In genomic region chr3:172591876-172592771, GRCh38 we compare ENCODE assay signal across 8 cellular contexts.
DNase-seq lines count a peak whose midpoint lies in the region; ATAC-seq and TF ChIP-seq lines count a peak whose summit lies in the region.

No MANE protein-coding gene starts in this region.

- TF ChIP-seq CTCF in KMS-11 (conservative IDR thresholded peaks at IDR 0.05; ENCODE audit: low read depth, low read length) (no peak), type B pancreatic cell (conservative IDR thresholded peaks at IDR 0.05) (no peak)

- H3K4me2 ChIP-seq in KMS-11: peak overlapping the region; percentile 91

- H3K27me3 ChIP-seq in CD8-positive, alpha-beta memory T cell (ENCODE audit: insufficient read depth, low read length, poor library complexity, severe bottlenecking): no peaks in the 10 kb centered on the region
- no peaks in the 10 kb centered on the region for H3K27me3 ChIP-seq in KMS-11 (ENCODE audit: insufficient read depth, low read depth)

- H3K4me3 Mint-ChIP-seq in CD8-positive, alpha-beta memory T cell: peak overlapping the region; percentile 28 to 88 (median 79)
- peak overlapping the region; percentile 51 for H3K4me3 Mint-ChIP-seq in activated T-cell treated with anti-CD3 and anti-CD28 coated beads, Interleukin-2, amount 50 U/mL, for 24 hours
- no peak overlapping the region for H3K4me3 Mint-ChIP-seq in type B pancreatic cell

- ATAC-seq in GM21528 (IDR thresholded peaks at IDR 0.05; ENCODE audit: low FRiP score, unreplicated experiment): peak; percentile 92

- peaks cover 0 to 1% (median 0%) of the 10 kb centered on the region in 3 donors for H3K36me3 Mint-ChIP-seq in CD8-positive, alpha-beta memory T cell
- peaks cover 12% of the 10 kb centered on the region for H3K36me3 Mint-ChIP-seq in activated T-cell treated with anti-CD3 and anti-CD28 coated beads, Interleukin-2, amount 50 U/mL, for 24 hours (ENCODE audit: low read depth)
- peaks cover 5% of the 10 kb centered on the region for H3K36me3 Mint-ChIP-seq in type B pancreatic cell

- H3K9me3 ChIP-seq in CD8-positive, alpha-beta memory T cell (ENCODE audit: low read length): no peaks in the 10 kb centered on the region

- no peaks in the 10 kb centered on the region for H3K79me2 ChIP-seq in KMS-11 (ENCODE audit: insufficient read depth, low read depth)

- H3K4me1 Mint-ChIP-seq in CD8-positive, alpha-beta memory T cell: peaks cover 48 to 70% (median 66%) of the 10 kb centered on the region in 3 donors
- peaks cover 70% of the 10 kb centered on the region for H3K4me1 Mint-ChIP-seq in activated T-cell treated with anti-CD3 and anti-CD28 coated beads, Interleukin-2, amount 50 U/mL, for 24 hours (ENCODE audit: low read depth)
- H3K4me1 Mint-ChIP-seq in type B pancreatic cell (ENCODE audit: unreplicated experiment): peaks cover 5% of the 10 kb centered on the region

- CTCF ChIA-PET in CD8-positive, alpha-beta memory T cell (lab: Charles Lee): interaction anchor here (0.7 to 4.4 kb wide), 3 partner anchors 14 to 131 kb away, joined by 3 to 25 read pairs (median 3); no protein-coding TSS in a partner anchor

- no peaks in the 10 kb centered on the region for H3K27me3 Mint-ChIP-seq in CD8-positive, alpha-beta memory T cell
- H3K27me3 Mint-ChIP-seq in activated T-cell treated with anti-CD3 and anti-CD28 coated beads, Interleukin-2, amount 50 U/mL, for 24 hours: peaks cover 3% of the 10 kb centered on the region
- no peaks in the 10 kb centered on the region for H3K27me3 Mint-ChIP-seq in type B pancreatic cell

- peak overlapping the region; percentile 43; the same call in 1 of the 2 replicates for H3K9ac ChIP-seq in KMS-11

- DNase-seq in CD8-positive, alpha-beta memory T cell: peak; percentile 49 to 75 (median 71)
- DNase-seq in activated T-cell treated with anti-CD3 and anti-CD28 coated beads, Interleukin-2, amount 50 U/mL, for 24 hours: peak; percentile 81
- peak; percentile 91 for DNase-seq in stimulated activated CD4-positive, alpha-beta T cell treated with anti-CD3 and anti-CD28 coated beads, Interleukin-15, amount 100 ng/mL, for 24 hours
- DNase-seq in NCI-H2171 (lab: John Stamatoyannopoulos, UW) (no peak), type B pancreatic cell (ENCODE audit: extremely low spot score, unreplicated experiment) (no peak), G401 (ENCODE audit: low spot score) (no peak)

- no peaks in the 10 kb centered on the region for H3K36me3 ChIP-seq in CD8-positive, alpha-beta memory T cell (ENCODE audit: insufficient read depth, low read length)
- no peaks in the 10 kb centered on the region for H3K36me3 ChIP-seq in KMS-11 (ENCODE audit: insufficient read depth)

- peak overlapping the region; percentile 69 to 93 (median 90) for H3K27ac Mint-ChIP-seq in CD8-positive, alpha-beta memory T cell
- H3K27ac Mint-ChIP-seq in activated T-cell treated with anti-CD3 and anti-CD28 coated beads, Interleukin-2, amount 50 U/mL, for 24 hours: peak overlapping the region; percentile 91
- no peak overlapping the region for H3K27ac Mint-ChIP-seq in type B pancreatic cell

- H3K27ac ChIP-seq in CD8-positive, alpha-beta memory T cell (ENCODE audit: low read depth, low read length): peak overlapping the region; percentile 4
- H3K27ac ChIP-seq in KMS-11: peak overlapping the region; percentile 55

- no peaks in the 10 kb centered on the region for H4K20me1 ChIP-seq in KMS-11 (ENCODE audit: insufficient read depth)

- H3K4me1 ChIP-seq in CD8-positive, alpha-beta memory T cell (ENCODE audit: insufficient read depth, low read length): peaks cover 44% of the 10 kb centered on the region
- H3K4me1 ChIP-seq in KMS-11 (ENCODE audit: low read depth, poor library complexity, severe bottlenecking): peaks cover 46% of the 10 kb centered on the region

- no peaks in the 10 kb centered on the region for H3K9me3 Mint-ChIP-seq in CD8-positive, alpha-beta memory T cell
- H3K9me3 Mint-ChIP-seq in activated T-cell treated with anti-CD3 and anti-CD28 coated beads, Interleukin-2, amount 50 U/mL, for 24 hours: peaks cover 19% of the 10 kb centered on the region
- peaks cover 7% of the 10 kb centered on the region for H3K9me3 Mint-ChIP-seq in type B pancreatic cell

- POLR2A ChIA-PET in CD8-positive, alpha-beta memory T cell (lab: Charles Lee): interaction anchor here (0.6 kb wide), 1 partner anchor 86 kb away, joined by 4 read pairs; no protein-coding TSS in a partner anchor

- peak overlapping the region; percentile 51 for H2AFZ ChIP-seq in KMS-11 (ENCODE audit: low read depth)

- in situ Hi-C loops in G401 (cut with HindIII; ENCODE audit: low sequenced_read_pairs): no loop called here

- peak overlapping the region; percentile 39 for H3K4me3 ChIP-seq in CD8-positive, alpha-beta memory T cell (ENCODE audit: low read length)
- peak overlapping the region; percentile 40 for H3K4me3 ChIP-seq in KMS-11 (IDR thresholded peaks at IDR 0.05; ENCODE audit: insufficient read depth, low read depth, low read length)

Comparison
In these comparisons a context has a peak if more than half of its experiments do, and no peak if none do; other contexts are left out.
1. DNase-seq: peak in CD8-positive, alpha-beta memory T cell (5 of 5), activated T-cell treated with anti-CD3 and anti-CD28 coated beads, Interleukin-2, amount 50 U/mL, for 24 hours (single experiment) and stimulated activated CD4-positive, alpha-beta T cell treated with anti-CD3 and anti-CD28 coated beads, Interleukin-15, amount 100 ng/mL, for 24 hours (single experiment); none in NCI-H2171 (single experiment), type B pancreatic cell (single experiment) and G401 (single experiment).